ENCODE assay signal across 27 cellular contexts in the genomic region with DNA sequence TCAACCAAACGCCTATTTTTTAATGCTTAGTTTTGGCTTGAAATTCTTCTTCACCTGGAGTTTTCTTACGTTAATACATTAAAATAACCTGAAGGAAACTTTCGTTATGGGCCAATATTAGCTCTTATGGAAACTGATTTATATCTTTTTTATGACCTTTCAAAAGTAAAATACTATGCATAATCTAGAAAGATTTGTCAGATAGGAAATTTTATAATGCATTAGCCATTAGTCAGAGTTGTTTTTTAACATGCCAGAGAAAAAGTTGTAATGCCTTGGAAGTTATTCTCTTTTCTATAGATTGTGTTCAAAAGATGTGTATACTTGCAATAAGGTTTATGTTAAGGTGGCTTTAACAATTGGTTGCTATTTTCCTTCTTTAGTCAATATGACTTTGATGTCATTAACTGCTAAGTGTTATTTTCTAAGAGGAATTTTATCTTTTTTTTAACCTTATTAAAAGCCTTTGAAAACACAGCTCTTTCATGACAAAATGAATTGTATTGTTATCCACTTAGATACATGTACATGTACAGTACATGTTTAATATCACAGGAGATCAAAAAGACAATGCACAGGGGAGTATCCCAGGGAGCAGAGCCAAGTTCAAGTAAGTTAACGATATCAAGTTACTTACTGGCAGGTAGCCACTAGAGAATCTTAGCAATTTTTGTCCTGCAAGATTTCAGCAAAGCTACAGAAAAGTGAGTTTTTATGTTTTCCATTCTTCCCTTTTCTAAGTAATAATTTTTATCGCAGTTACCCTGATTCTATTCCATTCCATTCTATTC. TPM values are rescaled to one million over a fixed set of nuclear protein-coding genes. Genes with fewer than 3 reads are reported as not detected.
DNase-seq lines count a peak whose midpoint lies in the region; ATAC-seq, FAIRE-seq and TF ChIP-seq lines count a peak whose summit lies in the region.
"Had no signal": no experiment of that assay in that cellular context is flagged by ENCODE, and none has a peak within 500 bp of the region (broad histone marks: within the 10 kb centered on the region; RNA-seq: fewer than 3 reads in every experiment).

No MANE protein-coding gene starts in this region.

- WGBS in mammary epithelial cell (ENCODE audit: low coverage, missing lambda C conversion rate), result 90% methylated on average over 5 of the region's 5 CpGs

- TF ChIP-seq CTCF in MCF 10A (IDR thresholded peaks at IDR 0.05; ENCODE audit: unreplicated experiment) (no peak), mammary epithelial cell (conservative IDR thresholded peaks at IDR 0.05 in 1 of 2, IDR thresholded peaks at IDR 0.05 in 1 of 2; ENCODE audit: extremely low read depth in 1 of 2, insufficient read depth in 1 of 2, low read depth in 1 of 2, low read length in 2 of 2) (no peak), RWPE2 (IDR thresholded peaks at IDR 0.05; ENCODE audit: poor library complexity, severe bottlenecking) (no peak), fibroblast of mammary gland (conservative IDR thresholded peaks at IDR 0.05; ENCODE audit: control insufficient read depth, insufficient read depth, low read depth, low read length) (no peak)

- no peaks in the 10 kb centered on the region for H3K36me3 ChIP-seq in mammary epithelial cell (ENCODE audit: insufficient read depth, low read length)
- H3K36me3 ChIP-seq in RWPE2 (ENCODE audit: low read depth), result no peaks in the 10 kb centered on the region
- H3K36me3 ChIP-seq: neural progenitor cell, uterus had no signal

- H3K4me3 Mint-ChIP-seq in MCF 10A (ENCODE audit: unreplicated experiment), result no peak overlapping the region
- no peak overlapping the region for H3K4me3 Mint-ChIP-seq in activated T-helper 17 cell treated with anti-CD3 and anti-CD28 coated beads, Interleukin-2, amount 50 U/mL, for 72 hours
- H3K4me3 Mint-ChIP-seq: activated CD4-positive, alpha-beta memory T cell treated with anti-CD3 and anti-CD28 coated beads for 36 hours; IgD-negative memory B cell; neural progenitor cell had no signal

- BruUV-seq in MCF 10A (replicated peaks; lab: Mats Ljungman, UMichigan) (no TSS peak), mammary epithelial cell (replicated peaks; lab: Mats Ljungman, UMichigan) (no TSS peak)

- intact Hi-C loops in MCF 10A (cut with micrococcal nuclease) (no loop called here), mammary epithelial cell (cut with micrococcal nuclease) (no loop called here)

- no peaks in the 10 kb centered on the region for H3K27me3 Mint-ChIP-seq in MCF 10A (ENCODE audit: insufficient read depth, unreplicated experiment)
- H3K27me3 Mint-ChIP-seq in activated T-helper 17 cell treated with anti-CD3 and anti-CD28 coated beads, Interleukin-2, amount 50 U/mL, for 72 hours, result no peaks in the 10 kb centered on the region
- H3K27me3 Mint-ChIP-seq: activated CD4-positive, alpha-beta memory T cell treated with anti-CD3 and anti-CD28 coated beads for 36 hours; IgD-negative memory B cell had no signal

- no peak overlapping the region for H3K4me2 ChIP-seq in mammary epithelial cell (ENCODE audit: insufficient read depth, low read depth, low read length)
- H3K4me2 ChIP-seq: neural progenitor cell had no signal

- no peaks in the 10 kb centered on the region for H3K27me3 ChIP-seq in mammary epithelial cell (ENCODE audit: insufficient read depth, low read length)
- no peaks in the 10 kb centered on the region for H3K27me3 ChIP-seq in RWPE2 (ENCODE audit: insufficient read depth, poor library complexity, severe bottlenecking)
- H3K27me3 ChIP-seq: foreskin keratinocyte, neural progenitor cell, uterus had no signal

- no peak overlapping the region for H3K27ac Mint-ChIP-seq in MCF 10A (ENCODE audit: low read depth, unreplicated experiment)
- H3K27ac Mint-ChIP-seq in activated T-helper 17 cell treated with anti-CD3 and anti-CD28 coated beads, Interleukin-2, amount 50 U/mL, for 72 hours, result no peak overlapping the region
- H3K27ac Mint-ChIP-seq: activated CD4-positive, alpha-beta memory T cell treated with anti-CD3 and anti-CD28 coated beads for 36 hours; IgD-negative memory B cell; neural progenitor cell had no signal

- peak; percentile 60 for DNase-seq in MCF 10A (ENCODE audit: unreplicated experiment)
- DNase-seq in mammary epithelial cell, result no peak
- DNase-seq in RWPE2 (ENCODE audit: low spot score), result no peak
- peak; percentile 56 for DNase-seq in fibroblast of mammary gland (ENCODE audit: low read depth)
- DNase-seq in urothelium cell line (ENCODE audit: low spot score), result no peak
- DNase-seq in NCI-H2227 (lab: John Stamatoyannopoulos, UW; ENCODE audit: unreplicated experiment), result no peak
- DNase-seq: 8988T; activated CD4-positive, alpha-beta memory T cell treated with anti-CD3 and anti-CD28 coated beads for 36 hours; activated naive CD4-positive, alpha-beta T cell; activated T-cell treated with anti-CD3 and anti-CD28 coated beads for 4 hours; Calu3; GDM1; H7; kidney glomerular epithelial cell; NCI-H2081; NCI-H526 treated with DMSO at 0.1 percent for 48 hours; SIG-M5; stimulated activated CD4-positive, alpha-beta T cell treated with anti-CD3 and anti-CD28 coated beads, Interleukin-12 subunit alpha, Interleukin-12 subunit beta, amount 100 ng/mL, for 4 hours; stimulated activated CD8-positive, alpha-beta memory T cell treated with anti-CD3 and anti-CD28 coated beads, Interleukin-4, amount 100 ng/mL, for 48 hours; substantia nigra; T-helper 2 cell; uterus had no signal

- ATAC-seq in RWPE2 (ENCODE audit: low read depth), result peak; percentile 77
- ATAC-seq in activated T-helper 17 cell treated with anti-CD3 and anti-CD28 coated beads, Interleukin-2, amount 50 U/mL, for 72 hours (replicated peaks), result no peak
- ATAC-seq in HG03280 (IDR thresholded peaks at IDR 0.05; ENCODE audit: unreplicated experiment), result no peak
- ATAC-seq: foreskin keratinocyte had no signal

- no peak overlapping the region for H3K9ac ChIP-seq in mammary epithelial cell (ENCODE audit: insufficient read depth, low read length)
- H3K9ac ChIP-seq: neural progenitor cell had no signal

- no peak overlapping the region for H2AFZ ChIP-seq in mammary epithelial cell (ENCODE audit: low read depth, low read length)
- H2AFZ ChIP-seq: neural progenitor cell had no signal

- H3K36me3 Mint-ChIP-seq in MCF 10A (ENCODE audit: insufficient read depth, unreplicated experiment), result no peaks in the 10 kb centered on the region
- no peaks in the 10 kb centered on the region for H3K36me3 Mint-ChIP-seq in activated T-helper 17 cell treated with anti-CD3 and anti-CD28 coated beads, Interleukin-2, amount 50 U/mL, for 72 hours (ENCODE audit: low read depth)
- H3K36me3 Mint-ChIP-seq: activated CD4-positive, alpha-beta memory T cell treated with anti-CD3 and anti-CD28 coated beads for 36 hours; IgD-negative memory B cell; neural progenitor cell had no signal

- H3K4me1 Mint-ChIP-seq in MCF 10A (ENCODE audit: insufficient read depth, unreplicated experiment), result peaks cover 6% of the 10 kb centered on the region
- H3K4me1 Mint-ChIP-seq in activated T-helper 17 cell treated with anti-CD3 and anti-CD28 coated beads, Interleukin-2, amount 50 U/mL, for 72 hours, result no peaks in the 10 kb centered on the region
- H3K4me1 Mint-ChIP-seq: neural progenitor cell had no signal

- dilution Hi-C loops in mammary epithelial cell (cut with HindIII; ENCODE audit: low sequenced_read_pairs), result no loop called here

- H3K27ac ChIP-seq in mammary epithelial cell (ENCODE audit: insufficient read depth, low read depth, low read length), result no peak overlapping the region
- H3K27ac ChIP-seq in RWPE2 (ENCODE audit: poor library complexity, severe bottlenecking), result peak overlapping the region; percentile 44
- H3K27ac ChIP-seq: foreskin keratinocyte, neural progenitor cell, uterus had no signal

- H3K9me3 Mint-ChIP-seq in MCF 10A (ENCODE audit: unreplicated experiment), result no peaks in the 10 kb centered on the region
- H3K9me3 Mint-ChIP-seq in activated T-helper 17 cell treated with anti-CD3 and anti-CD28 coated beads, Interleukin-2, amount 50 U/mL, for 72 hours, result no peaks in the 10 kb centered on the region
- H3K9me3 Mint-ChIP-seq: activated CD4-positive, alpha-beta memory T cell treated with anti-CD3 and anti-CD28 coated beads for 36 hours; neural progenitor cell had no signal

- H3K9me3 ChIP-seq in mammary epithelial cell (replicated peaks; ENCODE audit: insufficient read depth, low read length) (no peaks in the 10 kb centered on the region), RWPE2 (ENCODE audit: severe bottlenecking) (no peaks in the 10 kb centered on the region)
- H3K9me3 ChIP-seq: uterus had no signal

- in situ Hi-C loops in mammary epithelial cell (cut with MboI; ENCODE audit: low sequenced_read_pairs in 2 of 2), result no loop called here

- H4K20me1 ChIP-seq in mammary epithelial cell (ENCODE audit: insufficient read depth, low read length), result no peaks in the 10 kb centered on the region

- CTCF ChIA-PET in MCF 10A (lab: Yijun Ruan, JAX), result interaction anchor here (0.6 to 1.8 kb wide), 7 partner anchors 15 to 612 kb away, joined by 3 to 4 read pairs (median 3); no protein-coding TSS in a partner anchor
- CTCF ChIA-PET in mammary epithelial cell (lab: Charles Lee; ENCODE audit: low non-redundant PET), result no interaction called here

- H3K4me1 ChIP-seq in mammary epithelial cell (ENCODE audit: insufficient read depth, low read length), result no peaks in the 10 kb centered on the region
- H3K4me1 ChIP-seq in RWPE2 (ENCODE audit: insufficient read depth, poor library complexity, severe bottlenecking), result peaks cover 34% of the 10 kb centered on the region
- H3K4me1 ChIP-seq: neural progenitor cell, uterus had no signal

- H3K79me2 ChIP-seq in mammary epithelial cell (ENCODE audit: insufficient read depth, low read length), result no peaks in the 10 kb centered on the region

- peak; percentile 37 for FAIRE-seq in urothelium cell line (lab: Jason Lieb, UNC)

- H3K4me3 ChIP-seq in mammary epithelial cell (replicated peaks in 1 of 3; ENCODE audit: insufficient read depth in 1 of 3, low read depth in 2 of 3, low read length in 3 of 3) (no peak overlapping the region), RWPE2 (ENCODE audit: severe bottlenecking) (no peak overlapping the region), fibroblast of mammary gland (ENCODE audit: control insufficient read depth, low read depth, low read length) (no peak overlapping the region)
- H3K4me3 ChIP-seq: neural progenitor cell, uterus had no signal

- POLR2A ChIA-PET in MCF 10A (lab: Yijun Ruan, JAX), result interaction anchor here (0.7 kb wide), 2 partner anchors 30 to 244 kb away, joined by 3 read pairs; no protein-coding TSS in a partner anchor

RNA-seq across cellular contexts. Expression of gene ARL4A, which starts 34.1 kb away (rescaled TPM):
- total RNA-seq in MCF 10A (2022) (30.7 and 42.6 TPM in 2 replicates), mammary epithelial cell (10 to 100 TPM; 24.9 to 57.3 TPM)
- polyA plus RNA-seq in mammary epithelial cell, result 28.5 TPM
- polyA minus RNA-seq in mammary epithelial cell, result 13.4 TPM
- 10 to 100 TPM; 12.4 to 17.0 TPM for total RNA-seq in activated T-helper 17 cell treated with anti-CD3 and anti-CD28 coated beads, Interleukin-2, amount 50 U/mL, for 72 hours

Comparison
In these comparisons a context has a peak if more than half of its experiments do, and no peak if none do; other contexts are left out.
1. DNase-seq: peak in MCF 10A (single experiment) and fibroblast of mammary gland (single experiment); none in mammary epithelial cell (single experiment), RWPE2 (single experiment), urothelium cell line (single experiment) and NCI-H2227 (single experiment).